In genomic region chr17:76240461-76241204, GRCh38 we compare ENCODE assay signal across 1 cellular context.
TF ChIP-seq lines count a peak whose summit lies in the region.

Gene RNF157, minus strand, starts transcription at chr17:76240493. Its CDS starts 253 bp downstream, at chr17:76240240.

TF ChIP-seq in HepG2, 621 proteins besides CTCF, POLR2A, EP300 and RAD21 (continued from another document and continues in another):
- TF ChIP-seq ZNF407 (CRISPR knock-in tag; IDR thresholded peaks at IDR 0.05; ENCODE audit: not compliant biosample characterization) (peak; percentile 63), NFKB2 (CRISPR knock-in tag; IDR thresholded peaks at IDR 0.05; ENCODE audit: borderline replicate concordance) (peak; percentile 49; the same call in 1 of the 2 replicates), ZNF652 (CRISPR knock-in tag; IDR thresholded peaks at IDR 0.05; ENCODE audit: borderline replicate concordance, low read depth) (no peak), NFYC (CRISPR knock-in tag; IDR thresholded peaks at IDR 0.05) (peak; percentile 68), ZNF205 (CRISPR knock-in tag; IDR thresholded peaks at IDR 0.05) (0 out of 2 replicates have a peak, but pooled peaks have one; percentile 35), NCOA1 (CRISPR knock-in tag; IDR thresholded peaks at IDR 0.05) (no peak), DR1 (CRISPR knock-in tag; IDR thresholded peaks at IDR 0.05) (no peak), SNAPC2 (CRISPR knock-in tag; IDR thresholded peaks at IDR 0.05) (no peak), SIX1 (CRISPR knock-in tag; IDR thresholded peaks at IDR 0.05; ENCODE audit: borderline replicate concordance) (peak; percentile 73; the same call in 1 of the 2 replicates), MYC (CRISPR knock-in tag; IDR thresholded peaks at IDR 0.05; ENCODE audit: borderline replicate concordance) (peak; percentile 44; the same call in 1 of the 2 replicates), ZBTB26 (CRISPR knock-in tag; IDR thresholded peaks at IDR 0.05; ENCODE audit: borderline replicate concordance) (peak; percentile 41; the same call in 1 of the 2 replicates), KDM2A (CRISPR knock-in tag; IDR thresholded peaks at IDR 0.05; ENCODE audit: borderline replicate concordance, low read depth) (peak; percentile 62; the same call in 1 of the 2 replicates), ZNF274 (CRISPR knock-in tag; IDR thresholded peaks at IDR 0.05) (peak; percentile 63; the same call in 1 of the 2 replicates), NRL (CRISPR knock-in tag; IDR thresholded peaks at IDR 0.05; ENCODE audit: borderline replicate concordance) (peak; percentile 80; the same call in 1 of the 2 replicates), ZNF660 (CRISPR knock-in tag; IDR thresholded peaks at IDR 0.05; ENCODE audit: borderline replicate concordance, low read depth) (no peak), UBTF (CRISPR knock-in tag; IDR thresholded peaks at IDR 0.05) (peak; percentile 88), ZSCAN25 (CRISPR knock-in tag; IDR thresholded peaks at IDR 0.05) (peak; percentile 78; the same call in 1 of the 2 replicates), ZNF556 (CRISPR knock-in tag; IDR thresholded peaks at IDR 0.05; ENCODE audit: borderline replicate concordance) (no peak), ZNF776 (CRISPR knock-in tag; IDR thresholded peaks at IDR 0.05) (peak; percentile 88), IRF9 (CRISPR knock-in tag; IDR thresholded peaks at IDR 0.05; ENCODE audit: borderline replicate concordance) (0 out of 2 replicates have a peak, but pooled peaks have one; percentile 32), FOXK1 (CRISPR knock-in tag; IDR thresholded peaks at IDR 0.05; ENCODE audit: borderline replicate concordance, low read depth) (0 out of 2 replicates have a peak, but pooled peaks have one; percentile 22), ZNF644 (CRISPR knock-in tag; IDR thresholded peaks at IDR 0.05; ENCODE audit: low read depth) (no peak), BCL3 (CRISPR knock-in tag; IDR thresholded peaks at IDR 0.05) (peak; percentile 18; the same call in 1 of the 2 replicates), ZNF883 (CRISPR knock-in tag; IDR thresholded peaks at IDR 0.05; ENCODE audit: not compliant biosample characterization) (peak; percentile 44), ZNF724P (CRISPR knock-in tag; IDR thresholded peaks at IDR 0.05; ENCODE audit: borderline replicate concordance) (0 out of 2 replicates have a peak, but pooled peaks have one; percentile 11), MEIS2 (CRISPR knock-in tag; IDR thresholded peaks at IDR 0.05) (0 out of 2 replicates have a peak, but pooled peaks have one; percentile 33), SOX6 (IDR thresholded peaks at IDR 0.05) (no peak), SOX6 (CRISPR knock-in tag; IDR thresholded peaks at IDR 0.05) (peak; percentile 32; the same call in 1 of the 2 replicates), ZFP41 (CRISPR knock-in tag; IDR thresholded peaks at IDR 0.05; ENCODE audit: borderline replicate concordance) (no peak), KDM5B (CRISPR knock-in tag; IDR thresholded peaks at IDR 0.05; ENCODE audit: borderline replicate concordance) (peak; percentile 36; the same call in 1 of the 2 replicates), MEF2D (CRISPR knock-in tag; IDR thresholded peaks at IDR 0.05) (peak; percentile 20; the same call in 1 of the 2 replicates), ZNF225 (CRISPR knock-in tag; IDR thresholded peaks at IDR 0.05) (no peak), ZNF280D (CRISPR knock-in tag; IDR thresholded peaks at IDR 0.05) (no peak), NFYB (CRISPR knock-in tag; IDR thresholded peaks at IDR 0.05) (peak; percentile 75), ZNF296 (CRISPR knock-in tag; conservative IDR thresholded peaks at IDR 0.05) (0 out of 2 replicates have a peak, but pooled peaks have one; percentile 28), ZNF546 (CRISPR knock-in tag; conservative IDR thresholded peaks at IDR 0.05) (0 out of 2 replicates have a peak, but pooled peaks have one; percentile 55), TSC22D2 (CRISPR knock-in tag; IDR thresholded peaks at IDR 0.05; ENCODE audit: borderline replicate concordance) (peak; percentile 55; the same call in 1 of the 2 replicates), ZNF207 (IDR thresholded peaks at IDR 0.05; ENCODE audit: borderline replicate concordance) (no peak), ZNF800 (CRISPR knock-in tag; IDR thresholded peaks at IDR 0.05) (peak; percentile 53; the same call in 1 of the 2 replicates), SALL1 (CRISPR knock-in tag; IDR thresholded peaks at IDR 0.05) (peak; percentile 56; the same call in 1 of the 2 replicates), ATAD3A (CRISPR knock-in tag; IDR thresholded peaks at IDR 0.05) (0 out of 2 replicates have a peak, but pooled peaks have one; percentile 38)
